Comparison of ENCODE assay signal across 1 cellular context in the genomic region with DNA sequence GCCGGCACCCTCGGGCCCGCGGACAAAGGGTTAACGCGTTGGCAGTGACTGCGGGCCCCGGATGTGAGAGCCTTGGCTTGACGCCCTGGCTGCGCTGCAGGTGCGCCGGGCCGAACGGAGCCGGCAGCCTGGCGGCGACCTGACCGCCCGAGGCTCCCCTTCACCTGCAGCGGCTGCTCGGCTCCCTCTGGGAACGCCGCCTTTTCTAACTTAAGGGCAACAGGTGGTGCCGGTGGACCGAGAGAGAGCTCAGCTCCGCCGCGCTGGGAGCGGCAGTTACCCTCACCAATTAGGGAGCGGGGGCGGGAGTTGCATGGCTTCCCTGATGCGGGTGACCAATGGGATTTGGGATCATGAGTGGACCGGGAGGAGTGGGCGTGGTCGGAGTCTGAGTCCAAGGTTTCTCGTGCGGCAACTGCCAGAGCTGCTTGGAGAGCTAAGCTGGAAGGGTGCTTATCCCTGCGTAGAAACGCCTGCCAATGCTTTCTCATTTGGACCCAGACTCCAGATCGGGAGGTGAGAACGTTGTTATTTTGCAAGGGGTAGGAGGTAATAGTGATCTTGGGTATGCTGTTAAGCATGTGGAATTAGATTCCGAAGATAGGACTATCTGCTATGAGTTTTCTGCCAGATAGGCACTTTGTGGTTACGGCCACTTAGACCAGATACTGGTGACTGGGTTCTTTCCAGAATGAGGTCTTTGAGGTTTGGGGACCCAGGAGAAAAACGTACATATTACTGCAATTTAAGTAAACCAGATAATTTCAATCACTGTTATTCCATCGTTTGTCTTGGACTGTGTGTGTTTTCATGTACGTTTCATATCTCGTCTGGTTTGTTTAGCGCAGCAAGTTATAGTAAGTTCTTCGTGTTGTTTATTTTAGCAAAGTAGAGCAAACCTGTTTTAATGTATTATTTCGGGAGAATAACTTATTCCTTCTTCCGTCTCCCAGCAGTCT.
TF ChIP-seq lines count a peak whose summit lies in the region.

TSS of gene ARL4A (plus strand) at position 421 of the 959 bp plus-strand sequence. CDS start 622 bp downstream, outside the sequence.

TF ChIP-seq in HepG2, 621 proteins besides CTCF, POLR2A, EP300 and RAD21 (continued from another document and continues in another):
- 0 out of 2 replicates have a peak, but pooled peaks have one; percentile 43 for TF ChIP-seq PHF20 (CRISPR knock-in tag; IDR thresholded peaks at IDR 0.05)
- TF ChIP-seq ARNT2 (CRISPR knock-in tag; IDR thresholded peaks at IDR 0.05; ENCODE audit: low read depth), result no peak; the same call in 1 of the 2 replicates
- peak; percentile 12 for TF ChIP-seq TEAD3 (CRISPR knock-in tag; optimal IDR thresholded peaks at IDR 0.05; ENCODE audit: borderline replicate concordance)
- 0 out of 2 replicates have a peak, but pooled peaks have one; percentile 26 for TF ChIP-seq TMF1 (CRISPR knock-in tag; IDR thresholded peaks at IDR 0.05; ENCODE audit: low read depth)
- TF ChIP-seq TCF12 (IDR thresholded peaks at IDR 0.05), result no peak
- TF ChIP-seq TCF12 (CRISPR knock-in tag; IDR thresholded peaks at IDR 0.05), result no peak
- TF ChIP-seq ATM (IDR thresholded peaks at IDR 0.05; ENCODE audit: borderline replicate concordance), result no peak
- no peak for TF ChIP-seq FUBP1 (CRISPR knock-in tag; IDR thresholded peaks at IDR 0.05; ENCODE audit: borderline replicate concordance)
- no peak; the same call in 1 of the 2 replicates for TF ChIP-seq YEATS4 (CRISPR knock-in tag; IDR thresholded peaks at IDR 0.05; ENCODE audit: borderline replicate concordance)
- no peak for TF ChIP-seq MLLT10 (CRISPR knock-in tag; IDR thresholded peaks at IDR 0.05)
- TF ChIP-seq KMT2B (CRISPR knock-in tag; IDR thresholded peaks at IDR 0.05), result peak; percentile 47
- TF ChIP-seq HOXA5 (CRISPR knock-in tag; IDR thresholded peaks at IDR 0.05), result no peak
- TF ChIP-seq SKIL (CRISPR knock-in tag; IDR thresholded peaks at IDR 0.05; ENCODE audit: borderline replicate concordance), result no peak
- TF ChIP-seq TSC22D2 (CRISPR knock-in tag; IDR thresholded peaks at IDR 0.05; ENCODE audit: borderline replicate concordance), result no peak; the same call in 1 of the 2 replicates
- TF ChIP-seq ZNF704 (CRISPR knock-in tag; IDR thresholded peaks at IDR 0.05; ENCODE audit: borderline replicate concordance), result no peak; the same call in 1 of the 2 replicates
- TF ChIP-seq ATF7 (IDR thresholded peaks at IDR 0.05), result no peak
- no peak for TF ChIP-seq ATF7 (CRISPR knock-in tag; IDR thresholded peaks at IDR 0.05)
- TF ChIP-seq HIC2 (CRISPR knock-in tag; IDR thresholded peaks at IDR 0.05; ENCODE audit: low read depth), result no peak
- no peak for TF ChIP-seq SYNCRIP (IDR thresholded peaks at IDR 0.05; ENCODE audit: insufficient read depth, low read depth, low read length)
- no peak; the same call in 1 of the 2 replicates for TF ChIP-seq ZNF749 (CRISPR knock-in tag; IDR thresholded peaks at IDR 0.05; ENCODE audit: borderline replicate concordance)
- TF ChIP-seq THYN1 (CRISPR knock-in tag; IDR thresholded peaks at IDR 0.05; ENCODE audit: borderline replicate concordance, low read depth), result no peak
- TF ChIP-seq CCDC6 (CRISPR knock-in tag; IDR thresholded peaks at IDR 0.05), result no peak; the same call in 1 of the 2 replicates
- TF ChIP-seq ZKSCAN8 (CRISPR knock-in tag; IDR thresholded peaks at IDR 0.05; ENCODE audit: borderline replicate concordance), result peak; percentile 50; the same call in 1 of the 2 replicates
- TF ChIP-seq, protein P1, sequence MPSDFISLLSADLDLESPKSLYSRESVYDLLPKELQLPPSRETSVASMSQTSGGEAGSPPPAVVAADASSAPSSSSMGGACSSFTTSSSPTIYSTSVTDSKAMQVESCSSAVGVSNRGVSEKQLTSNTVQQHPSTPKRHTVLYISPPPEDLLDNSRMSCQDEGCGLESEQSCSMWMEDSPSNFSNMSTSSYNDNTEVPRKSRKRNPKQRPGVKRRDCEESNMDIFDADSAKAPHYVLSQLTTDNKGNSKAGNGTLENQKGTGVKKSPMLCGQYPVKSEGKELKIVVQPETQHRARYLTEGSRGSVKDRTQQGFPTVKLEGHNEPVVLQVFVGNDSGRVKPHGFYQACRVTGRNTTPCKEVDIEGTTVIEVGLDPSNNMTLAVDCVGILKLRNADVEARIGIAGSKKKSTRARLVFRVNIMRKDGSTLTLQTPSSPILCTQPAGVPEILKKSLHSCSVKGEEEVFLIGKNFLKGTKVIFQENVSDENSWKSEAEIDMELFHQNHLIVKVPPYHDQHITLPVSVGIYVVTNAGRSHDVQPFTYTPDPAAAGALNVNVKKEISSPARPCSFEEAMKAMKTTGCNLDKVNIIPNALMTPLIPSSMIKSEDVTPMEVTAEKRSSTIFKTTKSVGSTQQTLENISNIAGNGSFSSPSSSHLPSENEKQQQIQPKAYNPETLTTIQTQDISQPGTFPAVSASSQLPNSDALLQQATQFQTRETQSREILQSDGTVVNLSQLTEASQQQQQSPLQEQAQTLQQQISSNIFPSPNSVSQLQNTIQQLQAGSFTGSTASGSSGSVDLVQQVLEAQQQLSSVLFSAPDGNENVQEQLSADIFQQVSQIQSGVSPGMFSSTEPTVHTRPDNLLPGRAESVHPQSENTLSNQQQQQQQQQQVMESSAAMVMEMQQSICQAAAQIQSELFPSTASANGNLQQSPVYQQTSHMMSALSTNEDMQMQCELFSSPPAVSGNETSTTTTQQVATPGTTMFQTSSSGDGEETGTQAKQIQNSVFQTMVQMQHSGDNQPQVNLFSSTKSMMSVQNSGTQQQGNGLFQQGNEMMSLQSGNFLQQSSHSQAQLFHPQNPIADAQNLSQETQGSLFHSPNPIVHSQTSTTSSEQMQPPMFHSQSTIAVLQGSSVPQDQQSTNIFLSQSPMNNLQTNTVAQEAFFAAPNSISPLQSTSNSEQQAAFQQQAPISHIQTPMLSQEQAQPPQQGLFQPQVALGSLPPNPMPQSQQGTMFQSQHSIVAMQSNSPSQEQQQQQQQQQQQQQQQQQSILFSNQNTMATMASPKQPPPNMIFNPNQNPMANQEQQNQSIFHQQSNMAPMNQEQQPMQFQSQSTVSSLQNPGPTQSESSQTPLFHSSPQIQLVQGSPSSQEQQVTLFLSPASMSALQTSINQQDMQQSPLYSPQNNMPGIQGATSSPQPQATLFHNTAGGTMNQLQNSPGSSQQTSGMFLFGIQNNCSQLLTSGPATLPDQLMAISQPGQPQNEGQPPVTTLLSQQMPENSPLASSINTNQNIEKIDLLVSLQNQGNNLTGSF (CRISPR knock-in tag; IDR thresholded peaks at IDR 0.05), result no peak
- TF ChIP-seq SOX6 (IDR thresholded peaks at IDR 0.05), result no peak
- peak; percentile 49; the same call in 1 of the 2 replicates for TF ChIP-seq SOX6 (CRISPR knock-in tag; IDR thresholded peaks at IDR 0.05)
- no peak for TF ChIP-seq ZFP37 (CRISPR knock-in tag; IDR thresholded peaks at IDR 0.05; ENCODE audit: borderline replicate concordance)
- TF ChIP-seq ONECUT2 (CRISPR knock-in tag; IDR thresholded peaks at IDR 0.05), result no peak
- peak; percentile 68 for TF ChIP-seq HNRNPLL (IDR thresholded peaks at IDR 0.05; ENCODE audit: low read depth, low read length, poor library complexity, severe bottlenecking)
- no peak for TF ChIP-seq TRIM22 (IDR thresholded peaks at IDR 0.05)
- no peak for TF ChIP-seq SRF (IDR thresholded peaks at IDR 0.05; ENCODE audit: low read depth, low read length)
- TF ChIP-seq POGZ (CRISPR knock-in tag; IDR thresholded peaks at IDR 0.05), result peak; percentile 85
- no peak for TF ChIP-seq ARNTL (CRISPR knock-in tag; IDR thresholded peaks at IDR 0.05)
- TF ChIP-seq CREM (IDR thresholded peaks at IDR 0.05), result peak; percentile 66
- no peak for TF ChIP-seq CREM (CRISPR knock-in tag; IDR thresholded peaks at IDR 0.05)
- peak; percentile 97 for TF ChIP-seq SP2 (CRISPR knock-in tag; IDR thresholded peaks at IDR 0.05)
- no peak for TF ChIP-seq ZNF800 (CRISPR knock-in tag; IDR thresholded peaks at IDR 0.05)
- no peak for TF ChIP-seq ZNF710 (CRISPR knock-in tag; IDR thresholded peaks at IDR 0.05; ENCODE audit: borderline replicate concordance)
- TF ChIP-seq EED (CRISPR knock-in tag; IDR thresholded peaks at IDR 0.05), result no peak
- TF ChIP-seq NCOR1 (IDR thresholded peaks at IDR 0.05; ENCODE audit: borderline replicate concordance, low read length), result no peak
- no peak for TF ChIP-seq ZNF790 (CRISPR knock-in tag; IDR thresholded peaks at IDR 0.05; ENCODE audit: borderline replicate concordance)
- TF ChIP-seq SIX4 (CRISPR knock-in tag; IDR thresholded peaks at IDR 0.05), result no peak; the same call in none of the 2 replicates
